29 cellular contexts compared by ENCODE assay signal in the genomic region with DNA sequence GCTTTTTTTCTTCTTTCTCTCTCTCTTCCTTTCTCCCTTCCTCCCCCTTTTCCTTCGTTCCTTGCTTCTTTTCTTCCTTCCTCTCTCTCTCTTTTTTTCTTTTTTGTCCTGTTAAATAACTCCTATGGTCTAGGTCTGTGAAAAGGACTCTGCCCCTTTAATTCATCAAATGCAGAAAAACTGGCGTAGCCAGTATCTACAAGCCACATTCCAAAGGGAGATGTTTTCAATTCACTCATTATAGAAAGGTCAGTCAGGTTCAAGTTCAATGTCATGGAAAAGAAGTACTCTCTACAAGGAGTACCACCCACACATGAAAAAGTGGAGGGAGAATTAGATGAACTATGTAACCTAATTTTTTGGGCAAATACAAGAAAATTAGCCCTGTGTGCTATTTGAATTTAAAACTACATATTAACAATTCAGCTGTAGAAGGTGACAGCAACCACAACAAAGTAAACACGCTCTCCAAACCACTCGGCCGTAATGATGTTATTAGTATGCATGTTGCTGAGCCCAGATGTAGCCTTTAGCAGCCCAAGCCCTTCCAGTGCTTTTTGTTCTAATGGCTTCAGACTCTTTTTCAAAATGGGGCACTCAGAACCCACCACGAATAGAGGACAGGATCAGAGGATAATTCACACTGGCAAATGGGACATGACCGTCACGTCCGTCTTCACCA.
A peak's percentile ranks its signal among the peaks of the same experiment; 100 is the strongest.
DNase-seq lines count a peak whose midpoint lies in the region; TF ChIP-seq lines count a peak whose summit lies in the region.
"Had no signal": no experiment of that assay in that cellular context is flagged by ENCODE, and none has a peak within 500 bp of the region (broad histone marks: within the 10 kb centered on the region; RNA-seq: fewer than 3 reads in every experiment).

No MANE protein-coding gene starts in this region.

- DNase-seq in NCI-H446 treated with DMSO at 0.1 percent for 48 hours (lab: John Stamatoyannopoulos, UW) (peak; percentile 25), NCI-H446 (lab: John Stamatoyannopoulos, UW) (no peak), NCI-H748 treated with DMSO at 0.1 percent for 48 hours (lab: John Stamatoyannopoulos, UW) (peak; percentile 31), WERI-Rb-1 (no peak), mesenchymal stem cell (no peak), activated gamma-delta T cell treated with Interleukin-2 at 50 U/mL for 16 hours (no peak), suprapubic skin (ENCODE audit: low spot score in 2 of 2) (no peak)
- DNase-seq: activated CD4-positive, alpha-beta T cell treated with anti-CD3 and anti-CD28 coated beads, Interleukin-2, amount 50 U/mL, for 48 hours; activated naive CD4-positive, alpha-beta T cell treated with anti-CD3 and anti-CD28 coated beads, Interleukin-2, amount 10 ng/mL, durations not matched to agents 7 days and 5 days; AML-193; CD4-positive, alpha-beta T cell; DMS 273 treated with DMSO at 0.1 percent for 48 hours; effector CD8-positive, alpha-beta T cell; erythroblast; HCEC 1CT; heart left ventricle; KBM-7; left colon; naive B cell; NCI-H1105 treated with DMSO at 0.1 percent for 48 hours; NCI-H2171 treated with DMSO at 0.1 percent for 48 hours; RPMI8226; stimulated activated naive CD8-positive, alpha-beta T cell treated with anti-CD3 and anti-CD28 coated beads, Interleukin-15, amount 100 ng/mL, for 72 hours; T-helper 1 cell; thyroid gland had no signal

- H3K27ac ChIP-seq in iPS-20b (ENCODE audit: low read length) (no peak overlapping the region), WERI-Rb-1 (no peak overlapping the region), mesenchymal stem cell (ENCODE audit: low read length, poor library complexity, severe bottlenecking) (no peak overlapping the region), suprapubic skin (no peak overlapping the region)
- H3K27ac ChIP-seq: A549, heart left ventricle, prostate gland, SJSA1 had no signal

- no peak overlapping the region for H2BK120ac ChIP-seq in mesenchymal stem cell (ENCODE audit: low read depth, low read length)

- H3K4ac ChIP-seq in mesenchymal stem cell (ENCODE audit: low read depth in 1 of 2, low read length in 2 of 2), result no peak overlapping the region

- peak overlapping the region; percentile 26; the same call in 1 of the 2 replicates for H3K9ac ChIP-seq in iPS-20b (ENCODE audit: low read depth, low read length)
- H3K9ac ChIP-seq in mesenchymal stem cell (ENCODE audit: low read length), result no peak overlapping the region

- H3K9me3 ChIP-seq in iPS-20b (ENCODE audit: insufficient read depth, low read depth, low read length) (no peaks in the 10 kb centered on the region), WERI-Rb-1 (ENCODE audit: severe bottlenecking) (no peaks in the 10 kb centered on the region), mesenchymal stem cell (ENCODE audit: control insufficient read depth, low read length) (no peaks in the 10 kb centered on the region), suprapubic skin (no peaks in the 10 kb centered on the region)
- H3K9me3 ChIP-seq: A549, heart left ventricle, prostate gland, SJSA1, thyroid gland had no signal

- no peak overlapping the region for H2BK5ac ChIP-seq in mesenchymal stem cell (ENCODE audit: low read depth, low read length, poor library complexity, severe bottlenecking)

- no peak overlapping the region for H4K8ac ChIP-seq in mesenchymal stem cell (ENCODE audit: low read length)

- H2BK12ac ChIP-seq in mesenchymal stem cell (ENCODE audit: low read length in 2 of 2), result no peak overlapping the region

- H2BK15ac ChIP-seq in mesenchymal stem cell (ENCODE audit: low read depth, poor library complexity, severe bottlenecking), result no peak overlapping the region

- no peak overlapping the region for H2AK5ac ChIP-seq in mesenchymal stem cell (ENCODE audit: low read length, severe bottlenecking)

- H3K4me2 ChIP-seq in mesenchymal stem cell (ENCODE audit: low read length, poor library complexity, severe bottlenecking), result no peak overlapping the region
- H3K4me2 ChIP-seq: A549 had no signal

- TF ChIP-seq POLR2A in suprapubic skin (IDR thresholded peaks at IDR 0.05), result no peak

- H3K79me1 ChIP-seq in mesenchymal stem cell (replicated peaks; ENCODE audit: low read length, poor library complexity, severe bottlenecking), result no peaks in the 10 kb centered on the region

- TF ChIP-seq CTCF in WERI-Rb-1 (IDR thresholded peaks at IDR 0.05; ENCODE audit: low read depth, low read length) (no peak), suprapubic skin (IDR thresholded peaks at IDR 0.05) (no peak)

- H3K27me3 ChIP-seq in iPS-20b (ENCODE audit: insufficient read depth, low read length) (no peaks in the 10 kb centered on the region), WERI-Rb-1 (ENCODE audit: insufficient read depth, low read depth, severe bottlenecking) (no peaks in the 10 kb centered on the region), mesenchymal stem cell (ENCODE audit: control insufficient read depth in 1 of 2, insufficient read depth in 1 of 2, low read length in 2 of 2) (no peaks in the 10 kb centered on the region), suprapubic skin (peaks cover 3% of the 10 kb centered on the region)
- H3K27me3 ChIP-seq: heart left ventricle, SJSA1, thyroid gland had no signal

- no peak for TF ChIP-seq EP300 in suprapubic skin (IDR thresholded peaks at IDR 0.05)

- H3K18ac ChIP-seq in mesenchymal stem cell (ENCODE audit: low read depth in 1 of 2, low read length in 2 of 2), result no peak overlapping the region

- H2AFZ ChIP-seq in mesenchymal stem cell (ENCODE audit: low read depth, low read length), result no peak overlapping the region

- H3K4me1 ChIP-seq in iPS-20b (ENCODE audit: insufficient read depth, low read length) (peaks cover 48% of the 10 kb centered on the region), mesenchymal stem cell (ENCODE audit: control insufficient read depth, insufficient read depth, low read depth, low read length) (peaks cover 1% of the 10 kb centered on the region), suprapubic skin (no peaks in the 10 kb centered on the region)
- H3K4me1 ChIP-seq: A549, heart left ventricle, prostate gland, SJSA1 had no signal

- H3K4me3 ChIP-seq in iPS-20b (ENCODE audit: low read length) (peak overlapping the region; percentile 25; the same call in 1 of the 2 replicates), WERI-Rb-1 (ENCODE audit: low read depth, low read length) (no peak overlapping the region), mesenchymal stem cell (ENCODE audit: insufficient read depth in 1 of 2, low read depth in 1 of 2, low read length in 2 of 2) (no peak overlapping the region), suprapubic skin (no peak overlapping the region)
- H3K4me3 ChIP-seq: A549, heart left ventricle, prostate gland, SJSA1, thyroid gland had no signal

- no peak overlapping the region for H4K91ac ChIP-seq in mesenchymal stem cell (ENCODE audit: low read length)

- H3K36me3 ChIP-seq in iPS-20b (ENCODE audit: insufficient read depth, low read depth, low read length), result no peaks in the 10 kb centered on the region
- H3K36me3 ChIP-seq in WERI-Rb-1, result no peaks in the 10 kb centered on the region
- no peaks in the 10 kb centered on the region for H3K36me3 ChIP-seq in mesenchymal stem cell (ENCODE audit: control insufficient read depth in 1 of 2, insufficient read depth in 2 of 2, low read depth in 1 of 2, low read length in 2 of 2)
- H3K36me3 ChIP-seq in suprapubic skin, result no peaks in the 10 kb centered on the region
- H3K36me3 ChIP-seq: heart left ventricle, prostate gland, SJSA1, thyroid gland had no signal

- WGBS in mesenchymal stem cell, result 79% methylated on average over 6 of the region's 9 CpGs
- 69% methylated on average over 9 of the region's 9 CpGs for WGBS in suprapubic skin

- no peak overlapping the region for H3K23ac ChIP-seq in mesenchymal stem cell (ENCODE audit: low read length in 2 of 2)

- H3K14ac ChIP-seq in mesenchymal stem cell (ENCODE audit: low read length in 2 of 2), result no peak overlapping the region

Comparison
In these comparisons a context has a peak if more than half of its experiments do, and no peak if none do; other contexts are left out.
1. DNase-seq: peak in NCI-H446 treated with DMSO at 0.1 percent for 48 hours (single experiment) and NCI-H748 treated with DMSO at 0.1 percent for 48 hours (single experiment); none in NCI-H446 (0 of 2), WERI-Rb-1 (single experiment), mesenchymal stem cell (single experiment), activated gamma-delta T cell treated with Interleukin-2 at 50 U/mL for 16 hours (single experiment) and suprapubic skin (0 of 2).